8 cellular contexts compared by ENCODE assay signal in the genomic region with DNA sequence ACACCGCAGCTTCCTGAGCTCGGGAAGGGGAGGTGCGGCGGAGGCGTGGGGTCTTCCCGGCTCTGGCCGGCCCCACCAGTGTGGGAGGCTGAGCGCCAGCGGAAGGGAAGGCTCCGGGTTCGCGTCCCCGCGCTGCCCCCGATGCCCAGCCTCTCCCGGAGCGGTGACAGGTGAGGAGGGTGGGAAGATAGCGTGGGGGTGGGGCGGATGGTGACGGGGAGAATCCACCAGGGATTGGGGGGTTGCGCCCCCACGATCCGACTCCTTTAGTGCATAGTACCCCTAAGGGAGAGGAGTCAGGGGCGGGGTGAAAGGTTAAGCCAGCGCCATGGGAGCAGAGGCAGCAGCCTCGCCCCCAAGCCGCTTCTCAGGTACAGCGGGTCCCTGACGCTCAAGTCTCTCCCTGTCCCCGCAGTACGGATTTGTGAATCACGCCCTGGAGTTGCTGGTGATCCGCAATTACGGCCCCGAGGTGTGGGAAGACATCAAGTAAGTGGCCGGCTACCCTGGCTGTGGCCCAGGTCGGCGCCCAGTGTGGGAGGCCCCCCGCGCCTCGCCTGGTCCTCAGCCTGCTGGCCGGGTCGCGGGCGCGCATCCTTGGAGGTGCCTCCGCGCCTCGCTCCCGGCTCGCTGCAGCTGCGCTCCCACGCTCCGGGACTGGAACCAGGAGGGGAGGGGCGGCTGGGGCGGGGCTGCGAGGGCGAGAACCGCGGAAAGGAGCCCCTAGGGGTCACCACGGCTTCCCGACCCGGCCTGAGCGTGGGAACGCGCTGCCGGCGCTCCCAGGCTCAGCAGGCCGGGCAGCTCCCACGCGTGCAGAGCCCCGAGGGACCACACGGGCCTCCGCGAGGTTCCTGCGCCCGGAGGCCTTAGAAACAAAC. TPM values are rescaled to one million over a fixed set of nuclear protein-coding genes. Genes with fewer than 3 reads are reported as not detected.
DNase-seq lines count a peak whose midpoint lies in the region; FAIRE-seq and TF ChIP-seq lines count a peak whose summit lies in the region.

No MANE protein-coding gene starts in this region.

- peak overlapping the region; percentile 100 for H3K4me2 ChIP-seq in mammary epithelial cell (ENCODE audit: insufficient read depth, low read depth, low read length)

- H3K27me3 ChIP-seq in H7 (ENCODE audit: control insufficient read depth, insufficient read depth, low read length) (peaks cover 26% of the 10 kb centered on the region), mammary epithelial cell (ENCODE audit: insufficient read depth, low read length) (peaks cover 2% of the 10 kb centered on the region), kidney epithelial cell (ENCODE audit: control insufficient read depth, insufficient read depth, low read length) (no peaks in the 10 kb centered on the region)

- 6% methylated on average over 20 of the region's 77 CpGs for WGBS in mammary epithelial cell (ENCODE audit: low coverage, missing lambda C conversion rate)

- no TSS peak for BruUV-seq in mammary epithelial cell (replicated peaks; lab: Mats Ljungman, UMichigan)

- peak overlapping the region; percentile 88 for H2AFZ ChIP-seq in mammary epithelial cell (ENCODE audit: low read depth, low read length)

- H3K27ac ChIP-seq in mammary epithelial cell (ENCODE audit: insufficient read depth, low read depth, low read length), result no peak overlapping the region

- no peaks in the 10 kb centered on the region for H3K79me2 ChIP-seq in mammary epithelial cell (ENCODE audit: insufficient read depth, low read length)

- H3K9ac ChIP-seq in mammary epithelial cell (ENCODE audit: insufficient read depth, low read length), result no peak overlapping the region

- intact Hi-C loops in mammary epithelial cell (cut with micrococcal nuclease), result no loop called here

- peaks cover 8% of the 10 kb centered on the region for H3K4me1 ChIP-seq in mammary epithelial cell (ENCODE audit: insufficient read depth, low read length)

- H4K20me1 ChIP-seq in mammary epithelial cell (ENCODE audit: insufficient read depth, low read length), result no peaks in the 10 kb centered on the region

- dilution Hi-C loops in mammary epithelial cell (cut with HindIII; ENCODE audit: low sequenced_read_pairs), result no loop called here

- CTCF ChIA-PET in mammary epithelial cell (lab: Charles Lee; ENCODE audit: low non-redundant PET), result no interaction called here

- in situ Hi-C loops in mammary epithelial cell (cut with MboI; ENCODE audit: low sequenced_read_pairs in 2 of 2), result no loop called here

- TF ChIP-seq CTCF in mammary epithelial cell (conservative IDR thresholded peaks at IDR 0.05 in 1 of 2, IDR thresholded peaks at IDR 0.05 in 1 of 2; ENCODE audit: extremely low read depth in 1 of 2, insufficient read depth in 1 of 2, low read depth in 1 of 2, low read length in 2 of 2) (no peak), kidney epithelial cell (IDR thresholded peaks at IDR 0.05; ENCODE audit: insufficient read depth, low read length, poor library complexity, severe bottlenecking) (no peak)

- no peak for TF ChIP-seq POLR2A in GM12891 (IDR thresholded peaks at IDR 0.05; ENCODE audit: low read depth, low read length)

- DNase-seq in GM12891 (ENCODE audit: insufficient read length, low spot score) (peak; percentile 12), H7 (peak; percentile 75), NCI-H2227 treated with DMSO at 0.1 percent for 48 hours (lab: John Stamatoyannopoulos, UW) (peak; percentile 5), mammary epithelial cell (peak; percentile 22), kidney epithelial cell (ENCODE audit: low read depth) (no peak), NOMO-1 (lab: John Stamatoyannopoulos, UW; ENCODE audit: unreplicated experiment in 2 of 2) (no peak), NCI-H146 (lab: John Stamatoyannopoulos, UW) (no peak)
- peak; percentile 1 for DNase-seq in stimulated activated CD8-positive, alpha-beta memory T cell treated with anti-CD3 and anti-CD28 coated beads, Interleukin-4, amount 100 ng/mL, for 24 hours (ENCODE audit: low read depth)

- FAIRE-seq in GM12891 (lab: Jason Lieb, UNC), result no peak

- no peaks in the 10 kb centered on the region for H3K36me3 ChIP-seq in H7 (replicated peaks; ENCODE audit: control insufficient read depth, insufficient read depth, low read length)
- H3K36me3 ChIP-seq in mammary epithelial cell (ENCODE audit: insufficient read depth, low read length), result no peaks in the 10 kb centered on the region
- H3K36me3 ChIP-seq in kidney epithelial cell (ENCODE audit: control insufficient read depth, insufficient read depth, low read length), result no peaks in the 10 kb centered on the region

- H3K4me3 ChIP-seq in H7 (ENCODE audit: insufficient read depth, low read depth, low read length) (peak overlapping the region; percentile 66), mammary epithelial cell (replicated peaks in 1 of 3; ENCODE audit: insufficient read depth in 1 of 3, low read depth in 2 of 3, low read length in 3 of 3) (peak overlapping the region; percentile 57 to 59 (median 58)), kidney epithelial cell (ENCODE audit: low read depth, low read length) (peak overlapping the region; percentile 88)

- H3K9me3 ChIP-seq in mammary epithelial cell (replicated peaks; ENCODE audit: insufficient read depth, low read length), result no peaks in the 10 kb centered on the region

TF ChIP-seq in GM12891, 5 proteins besides CTCF, POLR2A, EP300 and RAD21:
- no peak for TF ChIP-seq PAX5 (IDR thresholded peaks at IDR 0.05; ENCODE audit: insufficient read depth, low read length, severe bottlenecking)
- no peak for TF ChIP-seq TAF1 (IDR thresholded peaks at IDR 0.05; ENCODE audit: low read depth, low read length)
- no peak for TF ChIP-seq POLR2AphosphoS5 (IDR thresholded peaks at IDR 0.05; ENCODE audit: low read depth, low read length)
- TF ChIP-seq POU2F2 (IDR thresholded peaks at IDR 0.05; ENCODE audit: low read depth, low read length), result no peak
- TF ChIP-seq SPI1 (IDR thresholded peaks at IDR 0.05; ENCODE audit: low read depth, low read length), result no peak
TF ChIP-seq in GM12891: peak in this region for 0.

RNA-seq across cellular contexts. Expression of gene GUCY1B1, which starts 0.8 kb away (rescaled TPM):
- polyA plus RNA-seq in GM12891 (2012; ENCODE audit: low read depth, missing spikeins), result 0.46 TPM
- 3.3 and 5.1 TPM in 2 replicates for total RNA-seq in H7 (2014; rRNA removed; shearing (Covaris generic))
- total RNA-seq in mammary epithelial cell (1 to 10 TPM in 1 of 2 donors, under 1 TPM in 1; 0.33 to 4.0 TPM), kidney epithelial cell (1.7 and 2.8 TPM in 2 replicates)
- polyA plus RNA-seq in mammary epithelial cell, result 0.77 TPM
- polyA minus RNA-seq in mammary epithelial cell, result 0.93 TPM

Comparison
In these comparisons a context has a peak if more than half of its experiments do, and no peak if none do; other contexts are left out.
1. DNase-seq: peak in GM12891 (single experiment), H7 (single experiment), NCI-H2227 treated with DMSO at 0.1 percent for 48 hours (single experiment), mammary epithelial cell (single experiment) and stimulated activated CD8-positive, alpha-beta memory T cell treated with anti-CD3 and anti-CD28 coated beads, Interleukin-4, amount 100 ng/mL, for 24 hours (single experiment); none in kidney epithelial cell (single experiment), NOMO-1 (0 of 2) and NCI-H146 (single experiment).
2. Peak in every context shown above with its lines, with median percentiles within 50 percentile points of each other: H3K4me3 ChIP-seq.